ENCODE assay signal across 18 cellular contexts in the genomic region with DNA sequence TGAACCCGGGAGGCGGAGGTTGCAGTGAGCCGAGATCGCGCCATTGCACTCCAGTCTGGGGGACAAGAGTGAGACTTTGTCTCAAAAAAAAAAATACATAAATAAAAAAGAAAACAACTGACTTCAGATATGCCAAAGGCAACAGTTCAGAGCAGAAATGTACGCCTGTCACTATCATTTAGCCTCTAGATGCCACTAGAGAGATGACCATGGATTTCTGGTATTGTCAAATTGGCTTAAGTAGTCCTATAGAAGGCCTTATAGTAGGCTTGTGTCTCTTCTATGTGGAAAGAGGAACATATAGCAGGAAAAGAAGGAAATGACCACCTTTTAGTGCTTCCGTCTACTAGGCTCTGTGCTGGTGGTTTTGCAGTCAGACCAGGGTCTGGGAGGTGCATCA. TPM values are rescaled to one million over a fixed set of nuclear protein-coding genes. Genes with fewer than 3 reads are reported as not detected.
DNase-seq lines count a peak whose midpoint lies in the region; ATAC-seq and TF ChIP-seq lines count a peak whose summit lies in the region.
"Had no signal": no experiment of that assay in that cellular context is flagged by ENCODE, and none has a peak within 500 bp of the region (broad histone marks: within the 10 kb centered on the region; RNA-seq: fewer than 3 reads in every experiment).

No MANE protein-coding gene starts in this region.

- H3F3A ChIP-seq in Loucy (ENCODE audit: low read depth), result no peaks in the 10 kb centered on the region

- no peak overlapping the region for H2AK5ac ChIP-seq in trophoblast cell (ENCODE audit: low read length)

- in situ Hi-C loops in SK-MEL-5 (cut with HindIII; ENCODE audit: low pct_unique_long_range_greater_than_20kb, low sequenced_read_pairs), result no loop called here

- peak; percentile 21; the same call in 1 of the 2 replicates for TF ChIP-seq CTCF in GM12874 (IDR thresholded peaks at IDR 0.05; ENCODE audit: insufficient read depth, low read depth, low read length)
- peak; percentile 34 for TF ChIP-seq CTCF in Loucy (conservative IDR thresholded peaks at IDR 0.05; ENCODE audit: low read length)
- no peak for TF ChIP-seq CTCF in prostate gland (IDR thresholded peaks at IDR 0.05)

- H3K36me3 ChIP-seq in Loucy (ENCODE audit: insufficient read depth, low read length) (no peaks in the 10 kb centered on the region), trophoblast cell (ENCODE audit: control insufficient read depth in 1 of 2, insufficient read depth in 2 of 2, low read length in 2 of 2) (no peaks in the 10 kb centered on the region), prostate gland (no peaks in the 10 kb centered on the region)
- H3K36me3 ChIP-seq: pancreas, thoracic aorta had no signal

- H3K4me3 ChIP-seq in Loucy (ENCODE audit: low read length, poor library complexity, severe bottlenecking) (no peak overlapping the region), trophoblast cell (ENCODE audit: low read depth, low read length) (no peak overlapping the region), prostate gland (no peak overlapping the region)
- H3K4me3 ChIP-seq: pancreas, thoracic aorta had no signal

- H4K8ac ChIP-seq in trophoblast cell (ENCODE audit: low read depth, low read length), result no peak overlapping the region

- peaks cover 20 to 28% of the 10 kb centered on the region in 2 donors for H3K27me3 Mint-ChIP-seq in natural killer cell treated with Interleukin-12 subunit alpha and Interleukin-12 subunit beta and Interleukin-15 and Interleukin-18, amount 100 ng/mL, for 72 hours

- no peak overlapping the region for H4K12ac ChIP-seq in trophoblast cell (ENCODE audit: low read depth, low read length)

- no peak for TF ChIP-seq POLR2A in prostate gland (IDR thresholded peaks at IDR 0.05)

- H3K9me3 ChIP-seq in Loucy (ENCODE audit: insufficient read depth, low read depth, low read length) (no peaks in the 10 kb centered on the region), trophoblast cell (ENCODE audit: insufficient read depth, low read depth, low read length) (peaks cover 2% of the 10 kb centered on the region), prostate gland (no peaks in the 10 kb centered on the region)
- H3K9me3 ChIP-seq: pancreas, thoracic aorta had no signal

- H3K36me3 Mint-ChIP-seq in natural killer cell treated with Interleukin-12 subunit alpha and Interleukin-12 subunit beta and Interleukin-15 and Interleukin-18, amount 100 ng/mL, for 72 hours, result no peaks in the 10 kb centered on the region

- H2BK5ac ChIP-seq in trophoblast cell (ENCODE audit: low read depth, low read length, poor library complexity), result no peak overlapping the region

- no peaks in the 10 kb centered on the region for H4K20me1 ChIP-seq in Loucy (ENCODE audit: insufficient read depth, low read length, poor library complexity, severe bottlenecking)

- H2BK120ac ChIP-seq in trophoblast cell (ENCODE audit: insufficient read depth, low read length, poor library complexity), result no peak overlapping the region

- WGBS in trophoblast cell (ENCODE audit: extremely low coverage, insufficient coverage, insufficient read length), result no CpG with 5 or more reads among the region's 7 CpGs
- 98% methylated on average over 7 of the region's 7 CpGs for WGBS in prostate gland

- H3K9me2 ChIP-seq in Loucy (replicated peaks; ENCODE audit: low read depth, low read length), result no peaks in the 10 kb centered on the region

- DNase-seq in SK-MEL-5 (ENCODE audit: low read depth, low spot score) (peak; percentile 57), trophoblast cell (peak in 1 of 2 donors; percentile 23), superior temporal gyrus (ENCODE audit: extremely low spot score) (no peak), prostate gland (ENCODE audit: low spot score) (no peak)
- no peak for DNase-seq in natural killer cell treated with Interleukin-12 subunit alpha and Interleukin-12 subunit beta and Interleukin-15 and Interleukin-18, amount 100 ng/mL, for 72 hours (ENCODE audit: low spot score)
- DNase-seq: activated CD4-positive, CD25-positive, alpha-beta regulatory T cell; effector memory CD8-positive, alpha-beta T cell; kidney glomerular epithelial cell; NCI-H1694 treated with DMSO at 0.1 percent for 48 hours; NCI-H510A treated with DMSO at 0.1 percent for 48 hours; pancreas; stimulated activated CD4-positive, alpha-beta T cell treated with anti-CD3 and anti-CD28 coated beads, Interleukin-4, amount 100 ng/mL, for 4 hours had no signal

- no peak overlapping the region for H3K4ac ChIP-seq in trophoblast cell (ENCODE audit: low read depth, low read length)

- H3K79me2 ChIP-seq in Loucy (ENCODE audit: insufficient read depth, low read length) (no peaks in the 10 kb centered on the region), trophoblast cell (ENCODE audit: control insufficient read depth, insufficient read depth, low read length, poor library complexity) (no peaks in the 10 kb centered on the region)

- no peak overlapping the region for H2BK12ac ChIP-seq in trophoblast cell (ENCODE audit: low read length)

- H3K4me3 Mint-ChIP-seq in natural killer cell treated with Interleukin-12 subunit alpha and Interleukin-12 subunit beta and Interleukin-15 and Interleukin-18, amount 100 ng/mL, for 72 hours, result no peak overlapping the region
- H3K4me3 Mint-ChIP-seq: effector memory CD8-positive, alpha-beta T cell had no signal

- no peak overlapping the region for H3K14ac ChIP-seq in trophoblast cell (ENCODE audit: low read length)

- H3K23ac ChIP-seq in trophoblast cell (ENCODE audit: low read length), result no peak overlapping the region

- H3K18ac ChIP-seq in trophoblast cell (ENCODE audit: low read length), result no peak overlapping the region

- H3K9ac ChIP-seq in Loucy (ENCODE audit: low read depth, low read length, poor library complexity, severe bottlenecking), result no peak overlapping the region
- H3K9ac ChIP-seq in trophoblast cell (ENCODE audit: low read length), result no peak overlapping the region

- H3K4me1 Mint-ChIP-seq in natural killer cell treated with Interleukin-12 subunit alpha and Interleukin-12 subunit beta and Interleukin-15 and Interleukin-18, amount 100 ng/mL, for 72 hours (ENCODE audit: low read depth in 2 of 2), result no peaks in the 10 kb centered on the region

- intact Hi-C loops in prostate gland (cut with DNase I), result no loop called here

- H2AFZ ChIP-seq in Loucy (ENCODE audit: low read length), result no peak overlapping the region
- H2AFZ ChIP-seq in trophoblast cell (ENCODE audit: insufficient read depth, low read length, poor library complexity), result no peak overlapping the region

- peaks cover 4% of the 10 kb centered on the region for H3K9me3 Mint-ChIP-seq in natural killer cell treated with Interleukin-12 subunit alpha and Interleukin-12 subunit beta and Interleukin-15 and Interleukin-18, amount 100 ng/mL, for 72 hours
- H3K9me3 Mint-ChIP-seq: effector memory CD8-positive, alpha-beta T cell had no signal

- peak overlapping the region; percentile 49 for H3K27ac ChIP-seq in trophoblast cell (ENCODE audit: low read depth, low read length)
- no peak overlapping the region for H3K27ac ChIP-seq in prostate gland
- H3K27ac ChIP-seq: pancreas, thoracic aorta had no signal

- H3K4me2 ChIP-seq in Loucy (ENCODE audit: low read depth, low read length, poor library complexity, severe bottlenecking) (no peak overlapping the region), trophoblast cell (ENCODE audit: low read length) (no peak overlapping the region)

- H3K27me3 ChIP-seq in Loucy (ENCODE audit: insufficient read depth, low read length, poor library complexity, severe bottlenecking), result no peaks in the 10 kb centered on the region
- no peaks in the 10 kb centered on the region for H3K27me3 ChIP-seq in trophoblast cell (ENCODE audit: insufficient read depth, low read length)
- H3K27me3 ChIP-seq in prostate gland (replicated peaks; ENCODE audit: insufficient read depth), result no peaks in the 10 kb centered on the region
- H3K27me3 ChIP-seq: pancreas had no signal

- no peak for ATAC-seq in natural killer cell treated with Interleukin-12 subunit alpha and Interleukin-12 subunit beta and Interleukin-15 and Interleukin-18, amount 100 ng/mL, for 72 hours
- ATAC-seq: effector memory CD8-positive, alpha-beta T cell; pancreas had no signal

- H3K79me1 ChIP-seq in trophoblast cell (ENCODE audit: low read length), result no peaks in the 10 kb centered on the region

- no peak overlapping the region for H3K27ac Mint-ChIP-seq in natural killer cell treated with Interleukin-12 subunit alpha and Interleukin-12 subunit beta and Interleukin-15 and Interleukin-18, amount 100 ng/mL, for 72 hours
- H3K27ac Mint-ChIP-seq: effector memory CD8-positive, alpha-beta T cell had no signal

- no peak overlapping the region for H4K91ac ChIP-seq in trophoblast cell (ENCODE audit: low read depth, low read length)

- H3K4me1 ChIP-seq in Loucy (ENCODE audit: insufficient read depth, low read length, poor library complexity, severe bottlenecking), result no peaks in the 10 kb centered on the region
- no peaks in the 10 kb centered on the region for H3K4me1 ChIP-seq in trophoblast cell (ENCODE audit: control insufficient read depth in 1 of 2, insufficient read depth in 2 of 2, low read length in 2 of 2)
- H3K4me1 ChIP-seq in prostate gland (replicated peaks), result no peaks in the 10 kb centered on the region

RNA-seq across cellular contexts. Expression of a gene that starts 17.3 kb away (rescaled TPM):
- not detected in 2 replicates for total RNA-seq in SK-MEL-5 (2014; rRNA removed; shearing (Covaris generic))
- not detected in 2 replicates for polyA plus RNA-seq in SK-MEL-5 (2015; cell fraction: cytosol; rRNA removed)
- polyA plus RNA-seq in SK-MEL-5 (2015; cell fraction: nucleus; rRNA removed), result not detected in 2 replicates
- 0.15 and 0.25 TPM in 2 replicates for polyA plus RNA-seq in trophoblast cell (2013)
- not detected for total RNA-seq in natural killer cell treated with Interleukin-12 subunit alpha and Interleukin-12 subunit beta and Interleukin-15 and Interleukin-18, amount 100 ng/mL, for 72 hours
- total RNA-seq in prostate gland, result not detected
- total RNA-seq: pancreas; skeletal muscle tissue; T-helper 1 cell treated with Interleukin-12 subunit alpha and Interleukin-12 subunit beta and Interleukin-4 antibody, amounts not matched to agents 30 ng/mL and 1 ng/mL, for 36 hours; thoracic aorta had no signal
- polyA plus RNA-seq: adipose tissue, pancreas had no signal

Comparison
In these comparisons a context has a peak if more than half of its experiments do, and no peak if none do; other contexts are left out.
1. CTCF ChIP-seq: peak in GM12874 (single experiment) and Loucy (single experiment); none in prostate gland (0 of 4).